ENCODE assay signal across 15 cellular contexts in genomic region chr5:33261305-33261704, GRCh38.
DNase-seq lines count a peak whose midpoint lies in the region; ATAC-seq and TF ChIP-seq lines count a peak whose summit lies in the region.
"Had no signal": no experiment of that assay in that cellular context is flagged by ENCODE, and none has a peak within 500 bp of the region (broad histone marks: within the 10 kb centered on the region; RNA-seq: fewer than 3 reads in every experiment).

No MANE protein-coding gene starts in this region.

- ATAC-seq in RWPE2 (ENCODE audit: low read depth) (no peak), T-cell (replicated peaks in 1 of 4) (no peak)
- ATAC-seq: left lobe of liver had no signal

- H3K27ac Mint-ChIP-seq in T-cell, result no peak overlapping the region
- H3K27ac Mint-ChIP-seq: brain, IgD-negative memory B cell had no signal

- H3K4me1 ChIP-seq in RWPE2 (ENCODE audit: insufficient read depth, poor library complexity, severe bottlenecking), result peaks cover 9% of the 10 kb centered on the region
- no peaks in the 10 kb centered on the region for H3K4me1 ChIP-seq in suprapubic skin
- peaks cover 11% of the 10 kb centered on the region for H3K4me1 ChIP-seq in SJCRH30

- H3K9me3 ChIP-seq in RWPE2 (ENCODE audit: severe bottlenecking) (peaks cover 12% of the 10 kb centered on the region), suprapubic skin (no peaks in the 10 kb centered on the region), SJCRH30 (replicated peaks) (peaks cover 3% of the 10 kb centered on the region; the same call in 1 of the 2 replicates)

- no peak for TF ChIP-seq POLR2A in suprapubic skin (IDR thresholded peaks at IDR 0.05)

- TF ChIP-seq CTCF in RWPE2 (IDR thresholded peaks at IDR 0.05; ENCODE audit: poor library complexity, severe bottlenecking) (no peak), suprapubic skin (IDR thresholded peaks at IDR 0.05) (no peak)

- WGBS in suprapubic skin, result 61% methylated on average over 2 of the region's 2 CpGs

- POLR2A ChIA-PET in T-cell (lab: Charles Lee), result no interaction called here

- peaks cover 12 to 21% (median 15%) of the 10 kb centered on the region in 3 donors for H3K9me3 Mint-ChIP-seq in T-cell

- H3K27me3 Mint-ChIP-seq in T-cell, result no peaks in the 10 kb centered on the region
- H3K27me3 Mint-ChIP-seq: IgD-negative memory B cell had no signal

- H3K36me3 Mint-ChIP-seq in T-cell, result no peaks in the 10 kb centered on the region
- H3K36me3 Mint-ChIP-seq: brain, IgD-negative memory B cell had no signal

- peak overlapping the region; percentile 29 for H3K27ac ChIP-seq in RWPE2 (ENCODE audit: poor library complexity, severe bottlenecking)
- no peak overlapping the region for H3K27ac ChIP-seq in suprapubic skin
- H3K27ac ChIP-seq in substantia nigra (ENCODE audit: low read depth, low read length, poor library complexity, severe bottlenecking), result no peak overlapping the region
- no peak overlapping the region for H3K27ac ChIP-seq in SJCRH30

- H3K4me3 ChIP-seq in RWPE2 (ENCODE audit: severe bottlenecking) (no peak overlapping the region), skeletal muscle cell (ENCODE audit: low read depth, low read length) (no peak overlapping the region), suprapubic skin (no peak overlapping the region), SJCRH30 (no peak overlapping the region)

- no peak for TF ChIP-seq EP300 in suprapubic skin (IDR thresholded peaks at IDR 0.05)

- DNase-seq in EL (peak; percentile 82), RWPE2 (ENCODE audit: low spot score) (no peak), fibroblast of gingiva (ENCODE audit: low read depth) (peak; percentile 37), skeletal muscle cell (ENCODE audit: low read depth) (peak; percentile 72), T-cell (no peak), suprapubic skin (ENCODE audit: low spot score in 2 of 2) (no peak), substantia nigra (lab: John Stamatoyannopoulos, UW) (no peak), SJCRH30 (no peak)
- DNase-seq: COR-L47, hippocampal formation, NCI-H1092 treated with DMSO at 0.1 percent for 48 hours, NCI-H2171 had no signal

- H3K4me1 Mint-ChIP-seq in T-cell, result no peaks in the 10 kb centered on the region
- H3K4me1 Mint-ChIP-seq: IgD-negative memory B cell had no signal

- H3K27me3 ChIP-seq in RWPE2 (ENCODE audit: insufficient read depth, poor library complexity, severe bottlenecking) (no peaks in the 10 kb centered on the region), suprapubic skin (no peaks in the 10 kb centered on the region), SJCRH30 (no peaks in the 10 kb centered on the region)

- H3K36me3 ChIP-seq in RWPE2 (ENCODE audit: low read depth), result no peaks in the 10 kb centered on the region
- H3K36me3 ChIP-seq in suprapubic skin, result no peaks in the 10 kb centered on the region
- H3K36me3 ChIP-seq in SJCRH30, result no peaks in the 10 kb centered on the region

- CTCF ChIA-PET in T-cell (lab: Charles Lee), result no interaction called here

- H3K4me3 Mint-ChIP-seq in T-cell, result no peak overlapping the region
- H3K4me3 Mint-ChIP-seq: brain, IgD-negative memory B cell had no signal

Comparison
In these comparisons a context has a peak if more than half of its experiments do, and no peak if none do; other contexts are left out.
1. DNase-seq: peak in EL (single experiment), fibroblast of gingiva (single experiment) and skeletal muscle cell (single experiment); none in RWPE2 (single experiment), T-cell (0 of 34), suprapubic skin (0 of 2), substantia nigra (0 of 49) and SJCRH30 (0 of 2).